Comparison of ENCODE assay signal across 7 cellular contexts in genomic region chr3:49119439-49119838, GRCh38. TPM values are rescaled to one million over a fixed set of nuclear protein-coding genes. Genes with fewer than 3 reads are reported as not detected.
A peak's percentile ranks its signal among the peaks of the same experiment; 100 is the strongest.
DNase-seq lines count a peak whose midpoint lies in the region; ATAC-seq and TF ChIP-seq lines count a peak whose summit lies in the region.

No MANE protein-coding gene starts in this region.

- H3K4me3 ChIP-seq in HEK293 (ENCODE audit: low read depth, low read length) (peak overlapping the region; percentile 99), gastroesophageal sphincter (peak overlapping the region in 1 of 2 donors; percentile 97)

- TF ChIP-seq CTCF in HEK293 (tag by site-specific recombination; IDR thresholded peaks at IDR 0.05) (no peak), WTC11 (IDR thresholded peaks at IDR 0.05) (no peak), gastroesophageal sphincter (IDR thresholded peaks at IDR 0.05) (no peak)

- POLR2A ChIA-PET in HEK293 (lab: Yijun Ruan, JAX) (interaction anchor here (2.8 kb wide), 1 partner anchor 13 kb away, joined by 26 read pairs; the partner anchor contains the start of gene QARS1), WTC11 (lab: Charles Lee) (interaction anchor here (2.7 kb wide), 1 partner anchor 25 kb away, joined by 20 read pairs; the partner anchor contains the start of gene QRICH1)

- no CpG with 5 or more reads among the region's 3 CpGs for WGBS in gastroesophageal sphincter (ENCODE audit: low coverage in 1 of 2), 2 donors

- DNase-seq in WTC11 (ENCODE audit: low spot score) = no peak
- DNase-seq in stimulated activated naive B cell treated with anti-CD40 and anti-IgM and Interleukin-4, amounts not matched to agents 10 μg/mL and 1 μg/mL and 100 μg/mL, for 72 hours = no peak
- no peak for DNase-seq in NCI-H1048 (lab: John Stamatoyannopoulos, UW)
- DNase-seq in DMS53 treated with DMSO at 0.1 percent for 48 hours (lab: John Stamatoyannopoulos, UW; ENCODE audit: unreplicated experiment) = no peak

- ATAC-seq in WTC11 = no peak
- no peak for ATAC-seq in gastroesophageal sphincter
- no peak for ATAC-seq in stimulated activated naive B cell treated with anti-CD40 and anti-IgM and Interleukin-4, amounts not matched to agents 10 μg/mL and 1 μg/mL and 100 μg/mL, for 72 hours (replicated peaks)
- no peak for ATAC-seq in HG03135 (IDR thresholded peaks at IDR 0.05; ENCODE audit: unreplicated experiment)

- H3K36me3 Mint-ChIP-seq in WTC11 = peaks cover 37% of the 10 kb centered on the region
- peaks cover 29 to 31% of the 10 kb centered on the region in 2 donors for H3K36me3 Mint-ChIP-seq in stimulated activated naive B cell treated with anti-CD40 and anti-IgM and Interleukin-4, amounts not matched to agents 10 μg/mL and 1 μg/mL and 100 μg/mL, for 72 hours

- peaks cover 14 to 85% of the 10 kb centered on the region in 2 experiments; a peak in 2 of 3 replicates for H3K36me3 ChIP-seq in HEK293 (ENCODE audit: control insufficient read depth in 2 of 2, insufficient read depth in 1 of 2, low read length in 2 of 2)
- peaks cover 4 to 83% of the 10 kb centered on the region in 2 donors for H3K36me3 ChIP-seq in gastroesophageal sphincter

- no peaks in the 10 kb centered on the region for H3K9me3 Mint-ChIP-seq in WTC11
- H3K9me3 Mint-ChIP-seq in stimulated activated naive B cell treated with anti-CD40 and anti-IgM and Interleukin-4, amounts not matched to agents 10 μg/mL and 1 μg/mL and 100 μg/mL, for 72 hours = no peaks in the 10 kb centered on the region

- no peaks in the 10 kb centered on the region for H3K27me3 ChIP-seq in gastroesophageal sphincter

- peaks cover 6% of the 10 kb centered on the region; the same call in 1 of the 2 replicates for H3K4me1 ChIP-seq in HEK293 (ENCODE audit: control insufficient read depth, insufficient read depth, low read length)
- peaks cover 0 to 44% (median 13%) of the 10 kb centered on the region in 3 donors for H3K4me1 ChIP-seq in gastroesophageal sphincter

- peak overlapping the region; percentile 82 for H3K4me3 Mint-ChIP-seq in WTC11
- peak overlapping the region; percentile 86 to 88 for H3K4me3 Mint-ChIP-seq in stimulated activated naive B cell treated with anti-CD40 and anti-IgM and Interleukin-4, amounts not matched to agents 10 μg/mL and 1 μg/mL and 100 μg/mL, for 72 hours

- CTCF ChIA-PET in HEK293 (lab: Yijun Ruan, JAX) = interaction anchor here (0.7 kb wide), 2 partner anchors 213 to 335 kb away, joined by 3 to 4 read pairs; no protein-coding TSS in a partner anchor
- CTCF ChIA-PET in WTC11 (lab: Charles Lee) = no interaction called here

- peaks cover 4% of the 10 kb centered on the region for H3K4me1 Mint-ChIP-seq in WTC11
- H3K4me1 Mint-ChIP-seq in stimulated activated naive B cell treated with anti-CD40 and anti-IgM and Interleukin-4, amounts not matched to agents 10 μg/mL and 1 μg/mL and 100 μg/mL, for 72 hours = peaks cover 13 to 23% of the 10 kb centered on the region in 2 donors

- no peak overlapping the region for H3K27ac Mint-ChIP-seq in WTC11
- no peak overlapping the region for H3K27ac Mint-ChIP-seq in stimulated activated naive B cell treated with anti-CD40 and anti-IgM and Interleukin-4, amounts not matched to agents 10 μg/mL and 1 μg/mL and 100 μg/mL, for 72 hours

- H3K27ac ChIP-seq in HEK293 (ENCODE audit: extremely low read depth, low read depth, low read length) (peak overlapping the region; percentile 69), gastroesophageal sphincter (peak overlapping the region; percentile 85 to 98 (median 96))

- TF ChIP-seq EP300 in gastroesophageal sphincter (IDR thresholded peaks at IDR 0.05) = no peak

- H3K27me3 Mint-ChIP-seq in WTC11 (ENCODE audit: low read depth) = no peaks in the 10 kb centered on the region
- no peaks in the 10 kb centered on the region for H3K27me3 Mint-ChIP-seq in stimulated activated naive B cell treated with anti-CD40 and anti-IgM and Interleukin-4, amounts not matched to agents 10 μg/mL and 1 μg/mL and 100 μg/mL, for 72 hours

- no peak for TF ChIP-seq POLR2A in gastroesophageal sphincter (IDR thresholded peaks at IDR 0.05)

- H3K9me3 ChIP-seq in HEK293 (ENCODE audit: control insufficient read depth, insufficient read depth, low read depth, low read length) (no peaks in the 10 kb centered on the region), gastroesophageal sphincter (no peaks in the 10 kb centered on the region)

TF ChIP-seq in HEK293, 187 proteins besides CTCF, POLR2A, EP300 and RAD21:
- no peak for TF ChIP-seq ZNF184 (tag by site-specific recombination; IDR thresholded peaks at IDR 0.05)

TF ChIP-seq in WTC11, 78 proteins besides CTCF, POLR2A, EP300 and RAD21:
- TF ChIP-seq GABPB1 (CRISPR knock-in tag; IDR thresholded peaks at IDR 0.05) (no peak), NFATC4 (CRISPR knock-in tag; IDR thresholded peaks at IDR 0.05) (no peak), OVOL2 (CRISPR knock-in tag; IDR thresholded peaks at IDR 0.05; ENCODE audit: borderline replicate concordance) (no peak), TP53 (CRISPR knock-in tag; IDR thresholded peaks at IDR 0.05) (no peak), JUN (CRISPR knock-in tag; IDR thresholded peaks at IDR 0.05) (no peak), FOXP1 (CRISPR knock-in tag; IDR thresholded peaks at IDR 0.05; ENCODE audit: borderline replicate concordance) (no peak), KAT7 (CRISPR knock-in tag; IDR thresholded peaks at IDR 0.05; ENCODE audit: borderline replicate concordance) (no peak), ZBTB21 (CRISPR knock-in tag; IDR thresholded peaks at IDR 0.05; ENCODE audit: borderline replicate concordance) (no peak)
TF ChIP-seq in WTC11: peak in this region for 0.

RNA-seq across cellular contexts. Expression of gene USP19, which starts 1.2 kb away (rescaled TPM):
- 72.4 to 75.8 TPM (median 73.3 TPM) in 3 replicates for total RNA-seq in WTC11 (2021)
- 100 to 1,000 TPM in 1 of 4 donors, 10 to 100 TPM in 3; 53.4 to 114 (median 76.4) TPM for total RNA-seq in gastroesophageal sphincter

RNA-seq across cellular contexts. Expression of gene LAMB2, which starts 13.4 kb away (rescaled TPM):
- total RNA-seq in WTC11 (2021) (118 to 134 TPM (median 130 TPM) in 3 replicates), gastroesophageal sphincter (100 to 1,000 TPM; 578 to 980 (median 645) TPM)

RNA-seq across cellular contexts. Expression of gene QARS1, which starts 14.9 kb away (rescaled TPM):
- 405 to 471 TPM (median 433 TPM) in 3 replicates for total RNA-seq in WTC11 (2021)
- 100 to 1,000 TPM; 148 to 205 (median 183) TPM for total RNA-seq in gastroesophageal sphincter

RNA-seq across cellular contexts. Expression of gene QRICH1, which starts 25.6 kb away (rescaled TPM):
- total RNA-seq in WTC11 (2021) (110 to 123 TPM (median 120 TPM) in 3 replicates), gastroesophageal sphincter (100 to 1,000 TPM in 1 of 4 donors, 10 to 100 TPM in 3; 66.2 to 171 (median 81.8) TPM)

RNA-seq across cellular contexts. Expression of gene CCDC71, which starts 46.7 kb away (rescaled TPM):
- total RNA-seq in WTC11 (2021) (29.8 to 32.0 TPM (median 29.8 TPM) in 3 replicates), gastroesophageal sphincter (10 to 100 TPM; 15.6 to 31.2 (median 25.3) TPM)
